ENCODE assay signal across 12 cellular contexts in genomic region chr5:122942164-122942914, GRCh38.
DNase-seq lines count a peak whose midpoint lies in the region; ATAC-seq and TF ChIP-seq lines count a peak whose summit lies in the region.
"Had no signal": no experiment of that assay in that cellular context is flagged by ENCODE, and none has a peak within 500 bp of the region (broad histone marks: within the 10 kb centered on the region; RNA-seq: fewer than 3 reads in every experiment).

No MANE protein-coding gene starts in this region.

- H4K5ac ChIP-seq in IMR-90 (ENCODE audit: low read depth, low read length), result no peak overlapping the region

- no peaks in the 10 kb centered on the region for H3K27me3 Mint-ChIP-seq in stimulated activated naive B cell treated with anti-CD40 and anti-IgM and Interleukin-4, amounts not matched to agents 10 μg/mL and 1 μg/mL and 100 μg/mL, for 72 hours

- dilution Hi-C loops in IMR-90 (cut with HindIII; ENCODE audit: low sequenced_read_pairs, unreplicated experiment), result no loop called here

- CTCF ChIA-PET in IMR-90 (lab: Yijun Ruan, JAX), result interaction anchor here (0.7 to 0.8 kb wide), 2 partner anchors 17 to 41 kb away, joined by 3 read pairs; no protein-coding TSS in a partner anchor

- no peak overlapping the region for H3K9ac ChIP-seq in IMR-90 (ENCODE audit: low read depth, low read length)

- no CpG with 5 or more reads among the region's 8 CpGs for WGBS in IMR-90 (ENCODE audit: extremely low coverage in 2 of 2, insufficient read length in 1 of 2), 2 experiments

- POLR2A ChIA-PET in IMR-90 (lab: Charles Lee; ENCODE audit: unreplicated experiment), result no interaction called here

- TF ChIP-seq POLR2A in IMR-90 (IDR thresholded peaks at IDR 0.05; ENCODE audit: low read depth, low read length), result no peak

- H2BK15ac ChIP-seq in IMR-90 (ENCODE audit: low read depth, low read length), result no peak overlapping the region

- H3K9me3 Mint-ChIP-seq in stimulated activated naive B cell treated with anti-CD40 and anti-IgM and Interleukin-4, amounts not matched to agents 10 μg/mL and 1 μg/mL and 100 μg/mL, for 72 hours, result no peaks in the 10 kb centered on the region
- H3K9me3 Mint-ChIP-seq: immature natural killer cell, neural crest cell had no signal

- intact Hi-C loops in IMR-90 (cut with micrococcal nuclease), result no loop called here

- in situ Hi-C loops in IMR-90 (cut with MboI; ENCODE audit: low sequenced_read_pairs), result no loop called here

- H4K20me1 ChIP-seq in IMR-90 (ENCODE audit: insufficient read depth, low read length), result no peaks in the 10 kb centered on the region

- H3K4me2 ChIP-seq in IMR-90 (ENCODE audit: low read depth, low read length), result no peak overlapping the region

- no peak overlapping the region for H2BK120ac ChIP-seq in IMR-90 (ENCODE audit: low read depth, low read length)

- H3K4ac ChIP-seq in IMR-90 (ENCODE audit: low read depth, low read length), result no peak overlapping the region

- H2AK9ac ChIP-seq in IMR-90 (replicated peaks; ENCODE audit: low read depth, low read length, poor library complexity), result no peak overlapping the region

- no peak overlapping the region for H3K18ac ChIP-seq in IMR-90 (ENCODE audit: low read depth, low read length)

- no peak overlapping the region for H3K14ac ChIP-seq in IMR-90 (replicated peaks; ENCODE audit: low read depth, low read length)

- ATAC-seq in IMR-90 (ENCODE audit: low read depth), result no peak
- ATAC-seq in HG03432 (IDR thresholded peaks at IDR 0.05; ENCODE audit: unreplicated experiment), result no peak
- ATAC-seq in stimulated activated naive B cell treated with anti-CD40 and anti-IgM and Interleukin-4, amounts not matched to agents 10 μg/mL and 1 μg/mL and 100 μg/mL, for 72 hours (replicated peaks), result no peak
- ATAC-seq: HepG2 had no signal

- no peaks in the 10 kb centered on the region; a peak in 2 of 4 replicates for H3K79me1 ChIP-seq in IMR-90 (ENCODE audit: low read depth in 1 of 2, low read length in 2 of 2)

- H3K27me3 ChIP-seq in IMR-90 (ENCODE audit: control insufficient read depth, insufficient read depth, low read length), result no peaks in the 10 kb centered on the region

- H3K9me1 ChIP-seq in IMR-90 (ENCODE audit: insufficient read depth, low read length), result 0 out of 2 replicates have a peak, but pooled peaks cover 6% of the 10 kb centered on the region

- no peak overlapping the region for H2BK5ac ChIP-seq in IMR-90 (ENCODE audit: low read depth, low read length, poor library complexity, severe bottlenecking)

- peaks cover 3 to 11% of the 10 kb centered on the region in 2 donors for H3K36me3 Mint-ChIP-seq in stimulated activated naive B cell treated with anti-CD40 and anti-IgM and Interleukin-4, amounts not matched to agents 10 μg/mL and 1 μg/mL and 100 μg/mL, for 72 hours

- no peaks in the 10 kb centered on the region; the same call in 1 of the 2 replicates for H3K4me1 ChIP-seq in IMR-90 (ENCODE audit: control insufficient read depth, insufficient read depth, low read length)

- H2BK20ac ChIP-seq in IMR-90 (ENCODE audit: low read depth, low read length), result no peak overlapping the region

- no peak overlapping the region for H2AK5ac ChIP-seq in IMR-90 (ENCODE audit: low read depth, low read length)

- no peak overlapping the region for H3K23ac ChIP-seq in IMR-90 (ENCODE audit: low read depth, low read length)

- no peak for TF ChIP-seq RAD21 in IMR-90 (IDR thresholded peaks at IDR 0.05; ENCODE audit: low read length)

- no peaks in the 10 kb centered on the region for H3K9me3 ChIP-seq in IMR-90 (ENCODE audit: control insufficient read depth, insufficient read depth, low read length)

- peaks cover 2% of the 10 kb centered on the region for H3K36me3 ChIP-seq in IMR-90 (ENCODE audit: control insufficient read depth, insufficient read depth, low read length)

- BruUV-seq in IMR-90 (replicated peaks; lab: Mats Ljungman, UMichigan), result no TSS peak

- no peak overlapping the region for H3K27ac Mint-ChIP-seq in stimulated activated naive B cell treated with anti-CD40 and anti-IgM and Interleukin-4, amounts not matched to agents 10 μg/mL and 1 μg/mL and 100 μg/mL, for 72 hours
- H3K27ac Mint-ChIP-seq: immature natural killer cell had no signal

- H3K4me3 ChIP-seq in IMR-90 (ENCODE audit: insufficient read depth, low read depth, low read length), result no peak overlapping the region

- DNase-seq in IMR-90 (peak; percentile 4), OCI-M1 (lab: John Stamatoyannopoulos, UW) (peak; percentile 0), dermis blood vessel endothelial cell (peak; percentile 58), non-pigmented ciliary epithelial cell (ENCODE audit: low read depth) (peak; percentile 37), NCI-H1048 (lab: John Stamatoyannopoulos, UW) (no peak)
- no peak for DNase-seq in stimulated activated naive B cell treated with anti-CD40 and anti-IgM and Interleukin-4, amounts not matched to agents 10 μg/mL and 1 μg/mL and 100 μg/mL, for 72 hours
- DNase-seq: DND-41; immature natural killer cell; stimulated activated CD4-positive, alpha-beta T cell treated with anti-CD3 and anti-CD28 coated beads, Interleukin-15, amount 100 ng/mL, for 24 hours had no signal

- no peak overlapping the region for H3K56ac ChIP-seq in IMR-90 (ENCODE audit: extremely low read depth, insufficient read depth, low read length)

- H3K27ac ChIP-seq in IMR-90 (ENCODE audit: insufficient read depth, low read length), result no peak overlapping the region

- TF ChIP-seq CTCF in IMR-90 (conservative IDR thresholded peaks at IDR 0.05; ENCODE audit: low read depth, low read length), result no peak

- H4K8ac ChIP-seq in IMR-90 (ENCODE audit: low read depth in 2 of 2, low read length in 2 of 2), result no peak overlapping the region

- no peak overlapping the region for H3K4me3 Mint-ChIP-seq in stimulated activated naive B cell treated with anti-CD40 and anti-IgM and Interleukin-4, amounts not matched to agents 10 μg/mL and 1 μg/mL and 100 μg/mL, for 72 hours
- H3K4me3 Mint-ChIP-seq: immature natural killer cell, neural crest cell had no signal

- peaks cover 12 to 15% of the 10 kb centered on the region in 2 donors for H3K4me1 Mint-ChIP-seq in stimulated activated naive B cell treated with anti-CD40 and anti-IgM and Interleukin-4, amounts not matched to agents 10 μg/mL and 1 μg/mL and 100 μg/mL, for 72 hours

- H4K91ac ChIP-seq in IMR-90 (ENCODE audit: insufficient read depth, low read depth, low read length), result no peak overlapping the region

- no peak overlapping the region for H2AFZ ChIP-seq in IMR-90 (replicated peaks; ENCODE audit: low read length, poor library complexity)

TF ChIP-seq in IMR-90, 13 proteins besides CTCF, POLR2A, EP300 and RAD21:
- TF ChIP-seq RFX5 (IDR thresholded peaks at IDR 0.05; ENCODE audit: low read depth, low read length), result no peak
- TF ChIP-seq USF2 (IDR thresholded peaks at IDR 0.05; ENCODE audit: low read depth, low read length), result no peak
- no peak for TF ChIP-seq BHLHE40 (IDR thresholded peaks at IDR 0.05; ENCODE audit: low read depth, low read length)
- TF ChIP-seq NFE2L2 (IDR thresholded peaks at IDR 0.05; ENCODE audit: low read depth, low read length), result no peak
- TF ChIP-seq MXI1 (IDR thresholded peaks at IDR 0.05; ENCODE audit: borderline replicate concordance, low read depth, low read length), result no peak
- no peak for TF ChIP-seq ELK1 (IDR thresholded peaks at IDR 0.05; ENCODE audit: borderline replicate concordance, low read depth, low read length)
- TF ChIP-seq MAFK (IDR thresholded peaks at IDR 0.05; ENCODE audit: low read depth, low read length), result no peak
- TF ChIP-seq RCOR1 (IDR thresholded peaks at IDR 0.05; ENCODE audit: insufficient replicate concordance, low read length), result no peak
- TF ChIP-seq MAZ (IDR thresholded peaks at IDR 0.05; ENCODE audit: borderline replicate concordance, low read depth, low read length), result no peak
- no peak for TF ChIP-seq CEBPB (IDR thresholded peaks at IDR 0.05; ENCODE audit: low read depth, low read length)
- no peak for TF ChIP-seq CHD1 (IDR thresholded peaks at IDR 0.05; ENCODE audit: low read depth, low read length)
- TF ChIP-seq SMC3 (IDR thresholded peaks at IDR 0.05; ENCODE audit: low read depth, low read length), result no peak
- TF ChIP-seq FOS (IDR thresholded peaks at IDR 0.05; ENCODE audit: low read depth, low read length), result no peak

Comparison
In these comparisons a context has a peak if more than half of its experiments do, and no peak if none do; other contexts are left out.
1. DNase-seq: peak in IMR-90 (single experiment), OCI-M1 (single experiment), dermis blood vessel endothelial cell (single experiment) and non-pigmented ciliary epithelial cell (single experiment); none in stimulated activated naive B cell treated with anti-CD40 and anti-IgM and Interleukin-4, amounts not matched to agents 10 μg/mL and 1 μg/mL and 100 μg/mL, for 72 hours (single experiment) and NCI-H1048 (single experiment).